ENCODE assay signal across 18 cellular contexts in the genomic region with DNA sequence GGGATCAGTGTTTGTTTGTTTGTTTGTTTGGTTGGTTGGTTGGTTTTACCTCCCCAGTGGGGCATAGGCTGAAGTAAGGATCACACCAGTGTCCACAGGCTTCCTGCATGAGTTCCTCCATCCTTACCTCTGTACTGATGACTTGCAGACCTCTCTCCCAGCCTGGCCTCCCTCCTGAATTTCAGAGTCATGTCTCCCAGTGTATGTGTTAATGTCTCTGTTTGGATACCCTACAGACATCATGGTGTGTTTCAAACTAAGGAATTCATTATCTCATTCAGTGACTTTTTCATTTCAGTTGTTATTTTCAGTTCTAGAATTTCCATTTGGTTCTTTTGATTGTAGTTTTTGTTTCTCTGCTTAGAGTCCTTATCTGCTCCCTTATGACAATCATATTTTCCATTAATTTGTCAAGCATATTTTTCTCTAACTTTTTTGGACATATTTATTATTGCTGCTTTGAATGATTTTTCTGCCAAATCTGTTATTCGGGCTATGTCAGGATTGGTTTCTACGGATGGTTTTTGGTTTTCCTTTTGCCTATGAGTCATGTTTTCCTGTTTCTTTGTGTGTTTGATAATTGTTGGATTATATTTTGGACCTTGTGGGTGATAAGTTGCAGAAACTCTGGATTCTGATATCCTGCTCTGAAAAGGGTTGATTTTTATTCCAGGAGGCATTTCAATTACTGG. TPM values are rescaled to one million over a fixed set of nuclear protein-coding genes. Genes with fewer than 3 reads are reported as not detected.
DNase-seq lines count a peak whose midpoint lies in the region; ATAC-seq and TF ChIP-seq lines count a peak whose summit lies in the region.
"Had no signal": no experiment of that assay in that cellular context is flagged by ENCODE, and none has a peak within 500 bp of the region (broad histone marks: within the 10 kb centered on the region; RNA-seq: fewer than 3 reads in every experiment).

No MANE protein-coding gene starts in this region.

- no peak for TF ChIP-seq CTCF in HCT116 (IDR thresholded peaks at IDR 0.05 in 2 of 3, conservative IDR thresholded peaks at IDR 0.05 in 1 of 3; ENCODE audit: borderline replicate concordance in 1 of 3, insufficient read depth in 1 of 3, low read depth in 2 of 3, low read length in 2 of 3)
- no peak for TF ChIP-seq CTCF in fibroblast of mammary gland (conservative IDR thresholded peaks at IDR 0.05; ENCODE audit: control insufficient read depth, insufficient read depth, low read depth, low read length)

- H3K27ac ChIP-seq in ACC112 (ENCODE audit: low read depth, low read length): peak overlapping the region; percentile 73
- no peak overlapping the region for H3K27ac ChIP-seq in HCT116 (ENCODE audit: low read depth, low read length)
- H3K27ac ChIP-seq: prostate gland, SJCRH30, thyroid gland had no signal

- 0 out of 2 replicates have a peak, but pooled peaks cover 5% of the 10 kb centered on the region for H3K36me3 ChIP-seq in ACC112 (ENCODE audit: insufficient read depth, low read length)
- H3K36me3 ChIP-seq in HCT116 (ENCODE audit: control insufficient read depth in 1 of 2, insufficient read depth in 2 of 2, low read length in 2 of 2): peaks cover 0 to 21% of the 10 kb centered on the region in 2 experiments; a peak in 1 of 4 replicates
- H3K36me3 ChIP-seq: prostate gland, SJCRH30, thyroid gland had no signal

- no peaks in the 10 kb centered on the region for H3K9me2 ChIP-seq in HCT116 (ENCODE audit: insufficient read depth)

- H4K20me1 ChIP-seq in HCT116 (ENCODE audit: insufficient read depth): peaks cover 5% of the 10 kb centered on the region

- H3K27me3 Mint-ChIP-seq in activated naive CD8-positive, alpha-beta T cell: no peaks in the 10 kb centered on the region
- H3K27me3 Mint-ChIP-seq: activated CD4-positive, alpha-beta memory T cell treated with anti-CD3 and anti-CD28 coated beads for 36 hours had no signal

- H3K9me3 ChIP-seq in HCT116 (ENCODE audit: control insufficient read depth in 1 of 2, insufficient read depth in 1 of 2, low read depth in 1 of 2, low read length in 2 of 2): no peaks in the 10 kb centered on the region
- H3K9me3 ChIP-seq: prostate gland, thyroid gland had no signal

- ATAC-seq in HCT116 (no peak), HG03342 (IDR thresholded peaks at IDR 0.05; ENCODE audit: unreplicated experiment) (no peak), HG03175 (IDR thresholded peaks at IDR 0.05; ENCODE audit: unreplicated experiment) (no peak), GM21367 (IDR thresholded peaks at IDR 0.05; ENCODE audit: unreplicated experiment) (no peak)
- ATAC-seq: natural killer cell had no signal

- CTCF ChIA-PET in HCT116 (lab: Charles Lee): no interaction called here

- H3K79me2 ChIP-seq in ACC112 (ENCODE audit: control insufficient read depth, insufficient read depth, low read length, unreplicated experiment): peaks cover 4% of the 10 kb centered on the region
- H3K79me2 ChIP-seq in HCT116 (ENCODE audit: insufficient read depth, low read length): peaks cover 89% of the 10 kb centered on the region

- no peaks in the 10 kb centered on the region for H3K27me3 ChIP-seq in ACC112 (ENCODE audit: insufficient read depth, low read length)
- no peaks in the 10 kb centered on the region for H3K27me3 ChIP-seq in HCT116 (ENCODE audit: insufficient read depth, low read length)
- H3K27me3 ChIP-seq: SJCRH30, thyroid gland had no signal

- DNase-seq in HCT116 (ENCODE audit: low read depth, low spot score): no peak
- peak; percentile 49 for DNase-seq in fibroblast of mammary gland (ENCODE audit: low read depth)
- DNase-seq in NCI-H226: no peak
- DNase-seq: activated CD4-positive, alpha-beta memory T cell treated with anti-CD3 and anti-CD28 coated beads for 36 hours; anterior cingulate cortex; head of caudate nucleus; natural killer cell; NCI-H1930; NCI-H510A treated with DMSO at 0.1 percent for 48 hours; SJCRH30; stimulated activated CD4-positive, alpha-beta T cell treated with anti-CD3 and anti-CD28 coated beads, Interleukin-12 subunit alpha, Interleukin-12 subunit beta, amount 100 ng/mL, for 4 hours; thyroid gland had no signal

- peak overlapping the region; percentile 75 for H3K27ac Mint-ChIP-seq in activated naive CD8-positive, alpha-beta T cell
- H3K27ac Mint-ChIP-seq: activated CD4-positive, alpha-beta memory T cell treated with anti-CD3 and anti-CD28 coated beads for 36 hours; natural killer cell had no signal

- 0 out of 2 replicates have a peak overlapping the region, but pooled peaks have one; percentile 1 for H3K4me2 ChIP-seq in HCT116 (ENCODE audit: low read length)

- TF ChIP-seq RAD21 in HCT116 (IDR thresholded peaks at IDR 0.05; ENCODE audit: low read depth): no peak

- POLR2A ChIA-PET in HCT116 (lab: Charles Lee): no interaction called here

- no peak for TF ChIP-seq POLR2A in HCT116 (IDR thresholded peaks at IDR 0.05; ENCODE audit: borderline replicate concordance, extremely low read depth, insufficient read depth, insufficient read length)

- peaks cover 16% of the 10 kb centered on the region for H3K4me1 Mint-ChIP-seq in activated naive CD8-positive, alpha-beta T cell (ENCODE audit: low read depth)

- no peaks in the 10 kb centered on the region for H3K36me3 Mint-ChIP-seq in activated naive CD8-positive, alpha-beta T cell
- H3K36me3 Mint-ChIP-seq: activated CD4-positive, alpha-beta memory T cell treated with anti-CD3 and anti-CD28 coated beads for 36 hours; natural killer cell had no signal

- H3K9me3 Mint-ChIP-seq in activated naive CD8-positive, alpha-beta T cell (ENCODE audit: low read depth): no peaks in the 10 kb centered on the region
- H3K9me3 Mint-ChIP-seq: natural killer cell had no signal

- RAD21 ChIA-PET in HCT116 (lab: Charles Lee; ENCODE audit: low non-redundant PET in 1 of 2, low total read pairs in 2 of 2, uncharacterized antibody in 2 of 2, unreplicated experiment in 2 of 2): no interaction called here

- H3K4me3 ChIP-seq in ACC112 (ENCODE audit: low read depth, low read length) (peak overlapping the region; percentile 20; the same call in 1 of the 2 replicates), HCT116 (replicated peaks in 1 of 2; ENCODE audit: low read depth in 1 of 2, low read length in 2 of 2) (no peak overlapping the region), fibroblast of mammary gland (ENCODE audit: control insufficient read depth, low read depth, low read length) (no peak overlapping the region)
- H3K4me3 ChIP-seq: prostate gland, SJCRH30, thyroid gland had no signal

- no peak overlapping the region for H3K9ac ChIP-seq in HCT116 (ENCODE audit: low read length)

- H2AFZ ChIP-seq in ACC112 (ENCODE audit: low read length, unreplicated experiment) (peak overlapping the region; percentile 57), HCT116 (ENCODE audit: low read depth, low read length, poor library complexity, severe bottlenecking) (no peak overlapping the region)

- no TSS peak for BruUV-seq in HCT116 (replicated peaks; lab: Mats Ljungman, UMichigan)

- intact Hi-C loops in HCT116 (cut with micrococcal nuclease): no loop called here

- peaks cover 51% of the 10 kb centered on the region for H3K4me1 ChIP-seq in ACC112 (ENCODE audit: control insufficient read depth, insufficient read depth, low read length, unreplicated experiment)
- peaks cover 13 to 66% of the 10 kb centered on the region in 2 experiments for H3K4me1 ChIP-seq in HCT116 (ENCODE audit: control insufficient read depth in 1 of 2, insufficient read depth in 2 of 2, low read length in 2 of 2)
- H3K4me1 ChIP-seq: prostate gland had no signal

- no peak overlapping the region for H3K4me3 Mint-ChIP-seq in activated naive CD8-positive, alpha-beta T cell
- H3K4me3 Mint-ChIP-seq: activated CD4-positive, alpha-beta memory T cell treated with anti-CD3 and anti-CD28 coated beads for 36 hours; natural killer cell had no signal

TF ChIP-seq in HCT116, 20 proteins besides CTCF, POLR2A, EP300 and RAD21:
- TF ChIP-seq POLR2AphosphoS5 (IDR thresholded peaks at IDR 0.05; ENCODE audit: low read depth, low read length): no peak
- TF ChIP-seq ZFX (IDR thresholded peaks at IDR 0.05): no peak
- TF ChIP-seq CEBPB (IDR thresholded peaks at IDR 0.05; ENCODE audit: low read depth): no peak
- TF ChIP-seq YY1 (IDR thresholded peaks at IDR 0.05; ENCODE audit: extremely low read depth, insufficient replicate concordance, low read depth, low read length): no peak
- TF ChIP-seq, protein P1, sequence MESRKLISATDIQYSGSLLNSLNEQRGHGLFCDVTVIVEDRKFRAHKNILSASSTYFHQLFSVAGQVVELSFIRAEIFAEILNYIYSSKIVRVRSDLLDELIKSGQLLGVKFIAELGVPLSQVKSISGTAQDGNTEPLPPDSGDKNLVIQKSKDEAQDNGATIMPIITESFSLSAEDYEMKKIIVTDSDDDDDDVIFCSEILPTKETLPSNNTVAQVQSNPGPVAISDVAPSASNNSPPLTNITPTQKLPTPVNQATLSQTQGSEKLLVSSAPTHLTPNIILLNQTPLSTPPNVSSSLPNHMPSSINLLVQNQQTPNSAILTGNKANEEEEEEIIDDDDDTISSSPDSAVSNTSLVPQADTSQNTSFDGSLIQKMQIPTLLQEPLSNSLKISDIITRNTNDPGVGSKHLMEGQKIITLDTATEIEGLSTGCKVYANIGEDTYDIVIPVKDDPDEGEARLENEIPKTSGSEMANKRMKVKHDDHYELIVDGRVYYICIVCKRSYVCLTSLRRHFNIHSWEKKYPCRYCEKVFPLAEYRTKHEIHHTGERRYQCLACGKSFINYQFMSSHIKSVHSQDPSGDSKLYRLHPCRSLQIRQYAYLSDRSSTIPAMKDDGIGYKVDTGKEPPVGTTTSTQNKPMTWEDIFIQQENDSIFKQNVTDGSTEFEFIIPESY (IDR thresholded peaks at IDR 0.05; ENCODE audit: extremely low read depth, insufficient replicate concordance, low read length): no peak
- TF ChIP-seq SIN3A (IDR thresholded peaks at IDR 0.05; ENCODE audit: low read depth): no peak
- TF ChIP-seq CBX3 (IDR thresholded peaks at IDR 0.05; ENCODE audit: low read depth): no peak

RNA-seq across cellular contexts. Expression of a gene that starts 23.6 kb away (rescaled TPM):
- 135 TPM for total RNA-seq in HCT116 (2021; ENCODE audit: unreplicated experiment)
- 123 and 126 TPM in 2 replicates for polyA plus RNA-seq in HCT116 (2012)
